ENCODE assay signal across 8 cellular contexts in genomic region chr9:77841739-77842386, GRCh38.
DNase-seq lines count a peak whose midpoint lies in the region; ATAC-seq and TF ChIP-seq lines count a peak whose summit lies in the region.

No MANE protein-coding gene starts in this region.

- H3K27ac ChIP-seq in RWPE1 = no peak overlapping the region

- in situ Hi-C loops in KBM-7 (cut with MboI; ENCODE audit: low pct_unique_long_range_greater_than_20kb, low sequenced_read_pairs) = no loop called here

- POLR2A ChIA-PET in RWPE1 (lab: Yijun Ruan, JAX; ENCODE audit: low non-redundant PET) = no interaction called here

- DNase-seq in AG09309 (ENCODE audit: low read depth) (no peak), KBM-7 (peak; percentile 55), cardiac fibroblast (ENCODE audit: low read depth in 2 of 2) (peak in 1 of 2 donors; percentile 48), superior temporal gyrus (ENCODE audit: extremely low spot score) (peak; percentile 63), RWPE1 (ENCODE audit: low spot score) (no peak), LoVo (ENCODE audit: low spot score) (no peak), GM19240 (ENCODE audit: insufficient read length, low spot score) (no peak)

- CTCF ChIA-PET in RWPE1 (lab: Yijun Ruan, JAX) = interaction anchor here (0.6 to 2.5 kb wide), 6 partner anchors 8 to 290 kb away, joined by 3 to 12 read pairs (median 4); no protein-coding TSS in a partner anchor

- TF ChIP-seq CTCF in AG09309 (IDR thresholded peaks at IDR 0.05; ENCODE audit: control insufficient read depth, insufficient read depth, low read depth, low read length, missing control alignments) (peak; percentile 39), cardiac fibroblast (IDR thresholded peaks at IDR 0.05; ENCODE audit: low read depth, low read length) (peak; percentile 35), RWPE1 (conservative IDR thresholded peaks at IDR 0.05; ENCODE audit: low read depth) (no peak; the same call in 1 of the 2 replicates)

- H3K4me3 ChIP-seq in AG09309 (ENCODE audit: control insufficient read depth, low read depth, low read length) (no peak overlapping the region), cardiac fibroblast (replicated peaks in 1 of 2; ENCODE audit: low read depth in 2 of 2, low read length in 2 of 2) (no peak overlapping the region)

- ATAC-seq in GM18907 (IDR thresholded peaks at IDR 0.05; ENCODE audit: unreplicated experiment) = peak; percentile 95

Comparison
In these comparisons a context has a peak if more than half of its experiments do, and no peak if none do; other contexts are left out.
1. DNase-seq: peak in KBM-7 (single experiment) and superior temporal gyrus (single experiment); none in AG09309 (single experiment), RWPE1 (single experiment), LoVo (single experiment) and GM19240 (single experiment).